ENCODE assay signal across 18 cellular contexts in genomic region chr4:38490753-38491446, GRCh38.
DNase-seq lines count a peak whose midpoint lies in the region; ATAC-seq and TF ChIP-seq lines count a peak whose summit lies in the region.
"Had no signal": no experiment of that assay in that cellular context is flagged by ENCODE, and none has a peak within 500 bp of the region (broad histone marks: within the 10 kb centered on the region; RNA-seq: fewer than 3 reads in every experiment).

No MANE protein-coding gene starts in this region.

- H3K4me3 ChIP-seq in fibroblast of the aortic adventitia (ENCODE audit: low read depth, low read length) (no peak overlapping the region), parathyroid adenoma (ENCODE audit: low read depth, low read length) (no peak overlapping the region), stomach (no peak overlapping the region)
- H3K4me3 ChIP-seq: BLaER1 treated with 17β-estradiol and CSF1 and Interleukin-3, amounts not matched to agents 10 nM and 100 nM; body of pancreas; SK-N-MC; spleen had no signal

- 74 to 84% (median 77%) methylated on average over 4 of the region's 4 CpGs for WGBS in stomach, 5 donors

- no peak for DNase-seq in activated CD8-positive, alpha-beta T cell treated with anti-CD3 and anti-CD28 coated beads for 36 hours
- DNase-seq in activated CD8-positive, alpha-beta T cell treated with anti-CD3 and anti-CD28 coated beads, Interleukin-2, amount 10 ng/mL, durations not matched to agents 7 days and 5 days: no peak
- DNase-seq in SK-MEL-5 (ENCODE audit: low read depth, low spot score) (peak; percentile 2), fibroblast of the aortic adventitia (ENCODE audit: low read depth) (peak; percentile 13), stomach (no peak)
- DNase-seq in stimulated activated effector memory CD8-positive, alpha-beta T cell treated with anti-CD3 and anti-CD28 coated beads, Interleukin-12 subunit alpha, Interleukin-12 subunit beta, amount 100 ng/mL, for 72 hours (ENCODE audit: low spot score in 2 of 2): no peak
- DNase-seq: activated gamma-delta T cell; kidney glomerular epithelial cell; NCI-H1930; NCI-H510A treated with DMSO at 0.1 percent for 48 hours; spleen; stimulated activated naive B cell treated with anti-CD40 and anti-IgM and Interleukin-4, amounts not matched to agents 10 μg/mL and 1 μg/mL and 100 μg/mL, for 72 hours had no signal

- H3K9me3 ChIP-seq in parathyroid adenoma (ENCODE audit: control insufficient read depth, low read length) (no peaks in the 10 kb centered on the region), stomach (no peaks in the 10 kb centered on the region)
- H3K9me3 ChIP-seq: BLaER1 treated with 17β-estradiol and CSF1 and Interleukin-3, amounts not matched to agents 10 nM and 100 nM; body of pancreas; spleen had no signal

- H3K4me1 ChIP-seq in parathyroid adenoma (peaks cover 23% of the 10 kb centered on the region), stomach (peaks cover 4 to 30% (median 14%) of the 10 kb centered on the region in 4 donors)
- H3K4me1 ChIP-seq: BLaER1 treated with 17β-estradiol and CSF1 and Interleukin-3, amounts not matched to agents 10 nM and 100 nM had no signal

- H3K9me3 Mint-ChIP-seq in activated CD8-positive, alpha-beta T cell treated with anti-CD3 and anti-CD28 coated beads for 36 hours: no peaks in the 10 kb centered on the region
- H3K9me3 Mint-ChIP-seq in activated CD8-positive, alpha-beta T cell treated with anti-CD3 and anti-CD28 coated beads, Interleukin-2, amount 10 ng/mL, durations not matched to agents 7 days and 5 days (ENCODE audit: insufficient read depth): no peaks in the 10 kb centered on the region
- H3K9me3 Mint-ChIP-seq in stimulated activated effector memory CD8-positive, alpha-beta T cell treated with anti-CD3 and anti-CD28 coated beads, Interleukin-12 subunit alpha, Interleukin-12 subunit beta, amount 100 ng/mL, for 72 hours: no peaks in the 10 kb centered on the region
- H3K9me3 Mint-ChIP-seq: stimulated activated naive B cell treated with anti-CD40 and anti-IgM and Interleukin-4, amounts not matched to agents 10 μg/mL and 1 μg/mL and 100 μg/mL, for 72 hours had no signal

- H3K36me3 ChIP-seq in parathyroid adenoma (ENCODE audit: control insufficient read depth, insufficient read depth, low read length) (no peaks in the 10 kb centered on the region), stomach (no peaks in the 10 kb centered on the region)
- H3K36me3 ChIP-seq: BLaER1 treated with 17β-estradiol and CSF1 and Interleukin-3, amounts not matched to agents 10 nM and 100 nM; spleen had no signal

- H3K27me3 ChIP-seq in parathyroid adenoma (ENCODE audit: control insufficient read depth, insufficient read depth, low read length): no peaks in the 10 kb centered on the region
- no peaks in the 10 kb centered on the region for H3K27me3 ChIP-seq in stomach
- H3K27me3 ChIP-seq: BLaER1 treated with 17β-estradiol and CSF1 and Interleukin-3, amounts not matched to agents 10 nM and 100 nM; body of pancreas; dorsolateral prefrontal cortex; spleen had no signal

- H3K4me2 ChIP-seq in parathyroid adenoma (ENCODE audit: low read length): no peak overlapping the region
- H3K4me2 ChIP-seq: BLaER1 treated with 17β-estradiol and CSF1 and Interleukin-3, amounts not matched to agents 10 nM and 100 nM had no signal

- intact Hi-C loops in activated CD8-positive, alpha-beta T cell treated with anti-CD3 and anti-CD28 coated beads for 36 hours (cut with micrococcal nuclease): no loop called here
- intact Hi-C loops in stomach (cut with DNase I; ENCODE audit: low total_unique reads): no loop called here

- ATAC-seq in activated CD8-positive, alpha-beta T cell treated with anti-CD3 and anti-CD28 coated beads for 36 hours: no peak
- ATAC-seq in activated CD8-positive, alpha-beta T cell treated with anti-CD3 and anti-CD28 coated beads, Interleukin-2, amount 10 ng/mL, durations not matched to agents 7 days and 5 days: no peak
- no peak for ATAC-seq in HG03565 (IDR thresholded peaks at IDR 0.05; ENCODE audit: unreplicated experiment)
- ATAC-seq in stimulated activated effector memory CD8-positive, alpha-beta T cell treated with anti-CD3 and anti-CD28 coated beads, Interleukin-12 subunit alpha, Interleukin-12 subunit beta, amount 100 ng/mL, for 72 hours: no peak
- ATAC-seq: body of pancreas; stimulated activated naive B cell treated with anti-CD40 and anti-IgM and Interleukin-4, amounts not matched to agents 10 μg/mL and 1 μg/mL and 100 μg/mL, for 72 hours had no signal

- TF ChIP-seq POLR2A in stomach (IDR thresholded peaks at IDR 0.05): no peak

- in situ Hi-C loops in SK-MEL-5 (cut with HindIII; ENCODE audit: low pct_unique_long_range_greater_than_20kb, low sequenced_read_pairs): no loop called here

- POLR2A ChIA-PET in activated CD8-positive, alpha-beta T cell treated with anti-CD3 and anti-CD28 coated beads for 36 hours (lab: Charles Lee): no interaction called here
- POLR2A ChIA-PET in activated CD8-positive, alpha-beta T cell treated with anti-CD3 and anti-CD28 coated beads, Interleukin-2, amount 10 ng/mL, durations not matched to agents 7 days and 5 days (lab: Charles Lee): interaction anchor here (0.9 kb wide), 1 partner anchor 19 kb away, joined by 4 read pairs; no protein-coding TSS in a partner anchor

- TF ChIP-seq CTCF in activated CD8-positive, alpha-beta T cell treated with anti-CD3 and anti-CD28 coated beads for 36 hours (IDR thresholded peaks at IDR 0.05): no peak
- no peak for TF ChIP-seq CTCF in fibroblast of the aortic adventitia (IDR thresholded peaks at IDR 0.05; ENCODE audit: insufficient read depth, low read length)
- no peak for TF ChIP-seq CTCF in parathyroid adenoma (IDR thresholded peaks at IDR 0.05)
- no peak for TF ChIP-seq CTCF in stomach (IDR thresholded peaks at IDR 0.05)

- CTCF ChIA-PET in activated CD8-positive, alpha-beta T cell treated with anti-CD3 and anti-CD28 coated beads for 36 hours (lab: Charles Lee): interaction anchor here (0.9 kb wide), 1 partner anchor 172 kb away, joined by 3 read pairs; no protein-coding TSS in a partner anchor
- CTCF ChIA-PET in activated CD8-positive, alpha-beta T cell treated with anti-CD3 and anti-CD28 coated beads, Interleukin-2, amount 10 ng/mL, durations not matched to agents 7 days and 5 days (lab: Charles Lee): no interaction called here

- no peaks in the 10 kb centered on the region for H3K27me3 Mint-ChIP-seq in activated CD8-positive, alpha-beta T cell treated with anti-CD3 and anti-CD28 coated beads for 36 hours
- no peaks in the 10 kb centered on the region for H3K27me3 Mint-ChIP-seq in activated CD8-positive, alpha-beta T cell treated with anti-CD3 and anti-CD28 coated beads, Interleukin-2, amount 10 ng/mL, durations not matched to agents 7 days and 5 days (ENCODE audit: low read depth)
- H3K27me3 Mint-ChIP-seq: stimulated activated naive B cell treated with anti-CD40 and anti-IgM and Interleukin-4, amounts not matched to agents 10 μg/mL and 1 μg/mL and 100 μg/mL, for 72 hours had no signal

- H2AFZ ChIP-seq in parathyroid adenoma: no peak overlapping the region

- no peaks in the 10 kb centered on the region for H3K36me3 Mint-ChIP-seq in activated CD8-positive, alpha-beta T cell treated with anti-CD3 and anti-CD28 coated beads for 36 hours (ENCODE audit: low read depth)
- no peaks in the 10 kb centered on the region for H3K36me3 Mint-ChIP-seq in activated CD8-positive, alpha-beta T cell treated with anti-CD3 and anti-CD28 coated beads, Interleukin-2, amount 10 ng/mL, durations not matched to agents 7 days and 5 days (ENCODE audit: low read depth)
- H3K36me3 Mint-ChIP-seq in stimulated activated effector memory CD8-positive, alpha-beta T cell treated with anti-CD3 and anti-CD28 coated beads, Interleukin-12 subunit alpha, Interleukin-12 subunit beta, amount 100 ng/mL, for 72 hours: no peaks in the 10 kb centered on the region
- H3K36me3 Mint-ChIP-seq: stimulated activated naive B cell treated with anti-CD40 and anti-IgM and Interleukin-4, amounts not matched to agents 10 μg/mL and 1 μg/mL and 100 μg/mL, for 72 hours had no signal

- no peaks in the 10 kb centered on the region for H3K79me2 ChIP-seq in parathyroid adenoma

- H3K27ac ChIP-seq in parathyroid adenoma (peak overlapping the region; percentile 92), stomach (peak overlapping the region in 2 of 5 donors; percentile 37 to 75)
- H3K27ac ChIP-seq: BLaER1 treated with 17β-estradiol and CSF1 and Interleukin-3, amounts not matched to agents 10 nM and 100 nM; body of pancreas; SK-N-MC had no signal

- no peak for TF ChIP-seq EP300 in stomach (IDR thresholded peaks at IDR 0.05)

- H3K27ac Mint-ChIP-seq in activated CD8-positive, alpha-beta T cell treated with anti-CD3 and anti-CD28 coated beads for 36 hours: peak overlapping the region; percentile 77
- H3K27ac Mint-ChIP-seq in activated CD8-positive, alpha-beta T cell treated with anti-CD3 and anti-CD28 coated beads, Interleukin-2, amount 10 ng/mL, durations not matched to agents 7 days and 5 days: no peak overlapping the region
- no peak overlapping the region for H3K27ac Mint-ChIP-seq in stimulated activated effector memory CD8-positive, alpha-beta T cell treated with anti-CD3 and anti-CD28 coated beads, Interleukin-12 subunit alpha, Interleukin-12 subunit beta, amount 100 ng/mL, for 72 hours
- H3K27ac Mint-ChIP-seq: stimulated activated naive B cell treated with anti-CD40 and anti-IgM and Interleukin-4, amounts not matched to agents 10 μg/mL and 1 μg/mL and 100 μg/mL, for 72 hours had no signal

- no peak overlapping the region for H3K9ac ChIP-seq in parathyroid adenoma
- H3K9ac ChIP-seq: BLaER1 treated with 17β-estradiol and CSF1 and Interleukin-3, amounts not matched to agents 10 nM and 100 nM had no signal

- H3K4me1 Mint-ChIP-seq in activated CD8-positive, alpha-beta T cell treated with anti-CD3 and anti-CD28 coated beads for 36 hours (ENCODE audit: low read depth): peaks cover 36% of the 10 kb centered on the region
- H3K4me1 Mint-ChIP-seq in activated CD8-positive, alpha-beta T cell treated with anti-CD3 and anti-CD28 coated beads, Interleukin-2, amount 10 ng/mL, durations not matched to agents 7 days and 5 days (ENCODE audit: low read depth): peaks cover 34% of the 10 kb centered on the region
- H3K4me1 Mint-ChIP-seq in stimulated activated effector memory CD8-positive, alpha-beta T cell treated with anti-CD3 and anti-CD28 coated beads, Interleukin-12 subunit alpha, Interleukin-12 subunit beta, amount 100 ng/mL, for 72 hours: peaks cover 26% of the 10 kb centered on the region

- H3K4me3 Mint-ChIP-seq in activated CD8-positive, alpha-beta T cell treated with anti-CD3 and anti-CD28 coated beads for 36 hours: no peak overlapping the region
- no peak overlapping the region for H3K4me3 Mint-ChIP-seq in activated CD8-positive, alpha-beta T cell treated with anti-CD3 and anti-CD28 coated beads, Interleukin-2, amount 10 ng/mL, durations not matched to agents 7 days and 5 days
- H3K4me3 Mint-ChIP-seq in stimulated activated effector memory CD8-positive, alpha-beta T cell treated with anti-CD3 and anti-CD28 coated beads, Interleukin-12 subunit alpha, Interleukin-12 subunit beta, amount 100 ng/mL, for 72 hours: no peak overlapping the region
- H3K4me3 Mint-ChIP-seq: stimulated activated naive B cell treated with anti-CD40 and anti-IgM and Interleukin-4, amounts not matched to agents 10 μg/mL and 1 μg/mL and 100 μg/mL, for 72 hours had no signal

Comparison
In these comparisons a context has a peak if more than half of its experiments do, and no peak if none do; other contexts are left out.
1. DNase-seq: peak in SK-MEL-5 (single experiment) and fibroblast of the aortic adventitia (single experiment); none in activated CD8-positive, alpha-beta T cell treated with anti-CD3 and anti-CD28 coated beads for 36 hours (single experiment), activated CD8-positive, alpha-beta T cell treated with anti-CD3 and anti-CD28 coated beads, Interleukin-2, amount 10 ng/mL, durations not matched to agents 7 days and 5 days (single experiment), stimulated activated effector memory CD8-positive, alpha-beta T cell treated with anti-CD3 and anti-CD28 coated beads, Interleukin-12 subunit alpha, Interleukin-12 subunit beta, amount 100 ng/mL, for 72 hours (0 of 2) and stomach (single experiment).